Comparison of ENCODE assay signal across 1 cellular context in the genomic region with DNA sequence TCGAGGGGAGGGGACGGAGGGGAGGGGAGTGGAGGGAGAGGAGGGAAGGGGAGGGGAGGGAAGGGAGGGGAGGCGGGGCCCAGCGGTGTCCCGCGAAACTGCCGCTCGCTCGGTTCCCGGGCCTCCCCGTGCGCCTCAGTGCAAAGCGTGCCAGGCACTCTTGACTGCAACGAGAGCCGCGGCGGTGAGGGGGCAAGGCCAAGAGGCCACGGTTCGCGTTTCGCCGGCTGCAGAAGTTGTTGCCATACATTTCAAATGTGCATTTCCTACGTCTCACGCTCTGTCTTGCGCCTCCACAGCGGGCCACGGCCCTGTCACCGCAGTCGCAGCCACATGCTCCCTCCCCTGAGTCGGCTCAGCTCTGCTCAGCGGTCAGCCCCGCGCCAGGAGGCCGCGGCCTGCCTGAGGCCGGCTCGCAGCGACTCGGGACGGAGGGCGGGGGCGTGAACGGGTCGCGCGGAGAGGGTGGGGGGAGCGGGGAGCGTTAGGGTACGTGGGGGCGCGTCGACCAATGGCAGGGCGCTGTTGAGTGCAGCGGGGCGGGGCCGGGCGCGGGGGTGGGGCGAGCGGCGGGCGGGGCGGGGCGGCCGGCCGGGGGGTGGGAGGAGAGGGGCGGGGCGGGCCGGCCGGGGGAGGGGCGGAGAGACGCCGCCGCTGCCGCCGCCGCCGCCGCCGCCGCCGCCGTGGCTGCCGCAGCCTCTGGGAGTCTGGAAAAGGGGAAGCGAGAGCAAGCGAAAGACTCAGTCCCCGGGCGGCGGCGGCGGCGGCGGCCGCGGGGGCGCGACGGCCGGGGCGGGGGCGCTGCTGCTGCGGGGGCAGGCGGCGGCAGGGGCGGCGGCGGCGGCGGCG.
A peak's percentile ranks its signal among the peaks of the same experiment; 100 is the strongest.
TF ChIP-seq lines count a peak whose summit lies in the region.

TSS of gene PPP2R5C (plus strand) at position 678 of the 849 bp plus-strand sequence. CDS start 185 bp downstream, outside the sequence.

TF ChIP-seq in K562, 482 proteins besides CTCF, POLR2A, EP300 and RAD21 (continued from another document):
- no peak for TF ChIP-seq ZBTB49 (CRISPR knock-in tag; IDR thresholded peaks at IDR 0.05; ENCODE audit: borderline replicate concordance)
- 0 out of 2 replicates have a peak, but pooled peaks have one; percentile 38 for TF ChIP-seq ZNF830 (CRISPR knock-in tag; IDR thresholded peaks at IDR 0.05)
- TF ChIP-seq ZBTB17 (CRISPR knock-in tag; IDR thresholded peaks at IDR 0.05) = 0 out of 2 replicates have a peak, but pooled peaks have one; percentile 36
- TF ChIP-seq PRMT5 (CRISPR knock-in tag; IDR thresholded peaks at IDR 0.05) = no peak
- TF ChIP-seq PHF20 (IDR thresholded peaks at IDR 0.05; ENCODE audit: partially characterized antibody) = peak; percentile 46
- TF ChIP-seq YY1 (IDR thresholded peaks at IDR 0.05; ENCODE audit: borderline replicate concordance in 1 of 3, control insufficient read depth in 1 of 3, extremely low read depth in 1 of 3, insufficient read depth in 3 of 3, insufficient read length in 1 of 3, insufficient replicate concordance in 2 of 3, low read depth in 1 of 3, low read length in 2 of 3) = peak in 1 of 3 experiments; percentile 41
- TF ChIP-seq MEF2A (IDR thresholded peaks at IDR 0.05; ENCODE audit: control insufficient read depth, low read depth, low read length) = no peak
- TF ChIP-seq PRPF4 (IDR thresholded peaks at IDR 0.05; ENCODE audit: insufficient read depth, low read depth, low read length, poor library complexity, severe bottlenecking) = no peak
- TF ChIP-seq THRAP3 (IDR thresholded peaks at IDR 0.05; ENCODE audit: borderline replicate concordance) = no peak
